18 cellular contexts compared by ENCODE assay signal in genomic region chr3:156098437-156099035, GRCh38.
DNase-seq lines count a peak whose midpoint lies in the region; ATAC-seq and TF ChIP-seq lines count a peak whose summit lies in the region.
"Had no signal": no experiment of that assay in that cellular context is flagged by ENCODE, and none has a peak within 500 bp of the region (broad histone marks: within the 10 kb centered on the region; RNA-seq: fewer than 3 reads in every experiment).

No MANE protein-coding gene starts in this region.

- H3K36me3 ChIP-seq in WERI-Rb-1: no peaks in the 10 kb centered on the region
- H3K36me3 ChIP-seq: ascending aorta, right lobe of liver had no signal

- H3K27ac ChIP-seq in WERI-Rb-1: no peak overlapping the region
- H3K27ac ChIP-seq: KMS-11, right lobe of liver had no signal

- TF ChIP-seq CTCF in WERI-Rb-1 (IDR thresholded peaks at IDR 0.05; ENCODE audit: low read depth, low read length): no peak

- no peak for DNase-seq in glomerular visceral epithelial cell (ENCODE audit: extremely low spot score)
- no peak for DNase-seq in T1000 (lab: John Stamatoyannopoulos, UW)
- no peak for DNase-seq in WERI-Rb-1
- DNase-seq: activated gamma-delta T cell treated with Interleukin-2 at 50 U/mL for 16 hours; COR-L47; glutamatergic neuron; H7; NCI-H1417 treated with DMSO at 0.1 percent for 48 hours; NCI-H2227 treated with DMSO at 0.1 percent for 48 hours; right lobe of liver; stimulated activated CD4-positive, alpha-beta T cell treated with anti-CD3 and anti-CD28 coated beads, Interleukin-4, amount 100 ng/mL, for 4 hours had no signal

- no peaks in the 10 kb centered on the region for H3K27me3 ChIP-seq in WERI-Rb-1 (ENCODE audit: insufficient read depth, low read depth, severe bottlenecking)
- H3K27me3 ChIP-seq: ascending aorta, right lobe of liver had no signal

- no peak overlapping the region for H3K4me3 ChIP-seq in WERI-Rb-1 (ENCODE audit: low read depth, low read length)
- H3K4me3 ChIP-seq: ascending aorta, right lobe of liver had no signal

- ATAC-seq in GM18498 (IDR thresholded peaks at IDR 0.05; ENCODE audit: unreplicated experiment) (peak; percentile 89), GM19452 (IDR thresholded peaks at IDR 0.05; ENCODE audit: unreplicated experiment) (peak; percentile 94), HG02870 (IDR thresholded peaks at IDR 0.05; ENCODE audit: unreplicated experiment) (peak; percentile 93), HG03565 (IDR thresholded peaks at IDR 0.05; ENCODE audit: unreplicated experiment) (peak; percentile 68), HG02973 (IDR thresholded peaks at IDR 0.05; ENCODE audit: unreplicated experiment) (no peak)

- no peaks in the 10 kb centered on the region for H3K9me3 ChIP-seq in WERI-Rb-1 (ENCODE audit: severe bottlenecking)
- H3K9me3 ChIP-seq: ascending aorta, right lobe of liver had no signal
